In genomic region chr2:235877271-235877670, GRCh38 we compare ENCODE assay signal across 22 cellular contexts.
DNase-seq lines count a peak whose midpoint lies in the region; FAIRE-seq and TF ChIP-seq lines count a peak whose summit lies in the region.
"Had no signal": no experiment of that assay in that cellular context is flagged by ENCODE, and none has a peak within 500 bp of the region (broad histone marks: within the 10 kb centered on the region; RNA-seq: fewer than 3 reads in every experiment).

No MANE protein-coding gene starts in this region.

- H2BK5ac ChIP-seq in H1 (ENCODE audit: low read depth, low read length): no peak overlapping the region

- no peak overlapping the region for H2AFZ ChIP-seq in H1 (ENCODE audit: low read length)
- no peak overlapping the region for H2AFZ ChIP-seq in neural progenitor cell (replicated peaks)

- intact Hi-C loops in ascending aorta (cut with DNase I): no loop called here

- TF ChIP-seq POLR2A in H1 (IDR thresholded peaks at IDR 0.05; ENCODE audit: control extremely low read depth in 1 of 2, low read depth in 2 of 2, low read length in 2 of 2): no peak

- no peak for FAIRE-seq in H1 (lab: Jason Lieb, UNC)
- FAIRE-seq: A549, D721Med, G401.6, GM12891, GM19239 had no signal

- DNase-seq in H1 (ENCODE audit: low read depth in 1 of 2, low spot score in 2 of 2) (no peak), foreskin melanocyte (peak; percentile 77), neural progenitor cell (ENCODE audit: low spot score) (no peak), NCI-H1417 treated with DMSO at 0.1 percent for 48 hours (lab: John Stamatoyannopoulos, UW) (no peak), chondrocyte (ENCODE audit: low spot score) (no peak), ascending aorta (ENCODE audit: low spot score in 2 of 2) (no peak)
- DNase-seq: AML-193; Caco-2; Calu3; CD4-positive, alpha-beta T cell; CD8-positive, alpha-beta T cell; DMS79 treated with DMSO at 0.1 percent for 48 hours; GF-D8 had no signal

- H3K27ac ChIP-seq in H1 (ENCODE audit: low read depth, low read length) (no peak overlapping the region), neural progenitor cell (no peak overlapping the region), ascending aorta (no peak overlapping the region)
- H3K27ac ChIP-seq: 22Rv1; A549; BLaER1 treated with 17β-estradiol and CSF1 and Interleukin-3, amounts not matched to agents 10 nM and 100 nM; C4-2B had no signal

- no peak overlapping the region for H4K91ac ChIP-seq in H1 (replicated peaks; ENCODE audit: insufficient read length, low read length)

- H3K4me3 ChIP-seq in H1 (ENCODE audit: extremely low read depth in 1 of 4, insufficient read depth in 2 of 4, low read depth in 3 of 4, low read length in 4 of 4) (no peak overlapping the region), neural progenitor cell (no peak overlapping the region), ascending aorta (no peak overlapping the region)
- H3K4me3 ChIP-seq: A549; BLaER1 treated with 17β-estradiol and CSF1 and Interleukin-3, amounts not matched to agents 10 nM and 100 nM had no signal

- no peak for TF ChIP-seq RAD21 in H1 (IDR thresholded peaks at IDR 0.05 in 1 of 2, conservative IDR thresholded peaks at IDR 0.05 in 1 of 2; ENCODE audit: low read depth in 2 of 2, low read length in 2 of 2)

- H3K4me2 ChIP-seq in H1 (ENCODE audit: insufficient read depth in 1 of 2, low read depth in 2 of 2, low read length in 2 of 2) (no peak overlapping the region), neural progenitor cell (no peak overlapping the region)
- H3K4me2 ChIP-seq: A549; BLaER1 treated with 17β-estradiol and CSF1 and Interleukin-3, amounts not matched to agents 10 nM and 100 nM had no signal

- H3K9ac ChIP-seq in H1 (replicated peaks in 1 of 4; ENCODE audit: extremely low read depth in 1 of 4, low read depth in 3 of 4, low read length in 3 of 4) (no peak overlapping the region), neural progenitor cell (no peak overlapping the region)
- H3K9ac ChIP-seq: BLaER1 treated with 17β-estradiol and CSF1 and Interleukin-3, amounts not matched to agents 10 nM and 100 nM had no signal

- H2BK120ac ChIP-seq in H1 (replicated peaks; ENCODE audit: low read depth, low read length): no peak overlapping the region

- no peak overlapping the region for H2BK15ac ChIP-seq in H1 (ENCODE audit: low read length)

- no peak overlapping the region for H4K8ac ChIP-seq in H1 (ENCODE audit: extremely low read depth, insufficient read depth, low read length)

- no peak for TF ChIP-seq EP300 in H1 (IDR thresholded peaks at IDR 0.05; ENCODE audit: borderline replicate concordance in 1 of 2, low read depth in 2 of 2, low read length in 2 of 2)

- no peak overlapping the region for H3K14ac ChIP-seq in H1 (ENCODE audit: insufficient read length)

- H3K79me2 ChIP-seq in H1 (ENCODE audit: control insufficient read depth in 1 of 2, insufficient read depth in 2 of 2, low read length in 2 of 2): no peaks in the 10 kb centered on the region
- H3K79me2 ChIP-seq in neural progenitor cell (ENCODE audit: low read depth): no peaks in the 10 kb centered on the region

- H3K27ac Mint-ChIP-seq in neural progenitor cell: peak overlapping the region; percentile 65
- H3K27ac Mint-ChIP-seq in chondrocyte (ENCODE audit: unreplicated experiment): no peak overlapping the region
- H3K27ac Mint-ChIP-seq: B cell; CD4-positive, alpha-beta T cell; CD8-positive, alpha-beta T cell had no signal

- H3K56ac ChIP-seq in H1 (replicated peaks; ENCODE audit: insufficient read length, low read depth, low read length): no peak overlapping the region

- H2BK12ac ChIP-seq in H1 (ENCODE audit: low read depth, low read length): no peak overlapping the region

- no peak overlapping the region for H2AK5ac ChIP-seq in H1 (ENCODE audit: low read depth, low read length)

- no peaks in the 10 kb centered on the region for H3K23me2 ChIP-seq in H1 (ENCODE audit: low read depth, low read length)

- H3K79me1 ChIP-seq in H1 (ENCODE audit: low read depth, low read length): no peaks in the 10 kb centered on the region; the same call in 1 of the 2 replicates

- H2BK20ac ChIP-seq in H1 (ENCODE audit: low read length): no peak overlapping the region

- peaks cover 0 to 8% (median 0%) of the 10 kb centered on the region in 4 experiments; a peak in 1 of 7 replicates for H3K4me1 ChIP-seq in H1 (replicated peaks in 1 of 4; ENCODE audit: control insufficient read depth in 3 of 4, insufficient read depth in 4 of 4, low read length in 3 of 4)
- no peaks in the 10 kb centered on the region for H3K4me1 ChIP-seq in neural progenitor cell
- H3K4me1 ChIP-seq in ascending aorta: no peaks in the 10 kb centered on the region
- H3K4me1 ChIP-seq: A549, Caco-2 had no signal

- peak overlapping the region; percentile 48 for H3K18ac ChIP-seq in H1 (ENCODE audit: extremely low read depth, low read length)

- CTCF ChIA-PET in H1 (lab: Charles Lee; ENCODE audit: partially characterized antibody): no interaction called here

- TF ChIP-seq CTCF in H1 (IDR thresholded peaks at IDR 0.05; ENCODE audit: control extremely low read depth in 1 of 3, insufficient read depth in 1 of 3, low read depth in 1 of 3, low read length in 3 of 3) (no peak), neural progenitor cell (IDR thresholded peaks at IDR 0.05) (no peak), chondrocyte (IDR thresholded peaks at IDR 0.05) (no peak), ascending aorta (IDR thresholded peaks at IDR 0.05) (no peak)

- H3K4ac ChIP-seq in H1 (replicated peaks; ENCODE audit: insufficient read length, low read depth, low read length): peak overlapping the region; percentile 58

- peaks cover 6% of the 10 kb centered on the region for H3K4me1 Mint-ChIP-seq in neural progenitor cell
- no peaks in the 10 kb centered on the region for H3K4me1 Mint-ChIP-seq in chondrocyte (ENCODE audit: low read depth)
- H3K4me1 Mint-ChIP-seq: B cell had no signal

- no peak overlapping the region for H4K5ac ChIP-seq in H1 (ENCODE audit: insufficient read length, low read depth, low read length)

- POLR2A ChIA-PET in H1 (lab: Charles Lee; ENCODE audit: partially characterized antibody): no interaction called here

- WGBS in H1 (ENCODE audit: extremely low coverage in 1 of 2, insufficient coverage in 1 of 2, insufficient read length in 1 of 2, insufficient replicate concordance in 2 of 2, low coverage in 1 of 2, low lambda C conversion rate in 2 of 2, missing lambda C conversion rate in 1 of 2), 2 experiments: 92% methylated on average over 11 of the region's 14 CpGs; no CpG with 5 or more reads in 1 of the 2 experiments

- H3K27me3 ChIP-seq in H1 (replicated peaks in 1 of 4; ENCODE audit: control insufficient read depth in 3 of 4, extremely low read depth in 1 of 4, insufficient read depth in 3 of 4, low read length in 3 of 4): no peaks in the 10 kb centered on the region
- no peaks in the 10 kb centered on the region for H3K27me3 ChIP-seq in neural progenitor cell
- H3K27me3 ChIP-seq in ascending aorta: no peaks in the 10 kb centered on the region
- H3K27me3 ChIP-seq: BLaER1 treated with 17β-estradiol and CSF1 and Interleukin-3, amounts not matched to agents 10 nM and 100 nM had no signal

- peaks cover 2% of the 10 kb centered on the region for H3K9me3 Mint-ChIP-seq in neural progenitor cell
- no peaks in the 10 kb centered on the region for H3K9me3 Mint-ChIP-seq in chondrocyte (ENCODE audit: low read depth)
- H3K9me3 Mint-ChIP-seq: CD4-positive, alpha-beta T cell; CD8-positive, alpha-beta T cell had no signal

- H3K36me3 Mint-ChIP-seq in neural progenitor cell: peaks cover 4% of the 10 kb centered on the region
- H3K36me3 Mint-ChIP-seq in chondrocyte (ENCODE audit: low read depth): no peaks in the 10 kb centered on the region
- H3K36me3 Mint-ChIP-seq: CD8-positive, alpha-beta T cell had no signal

- H3K4me3 Mint-ChIP-seq in neural progenitor cell (no peak overlapping the region), chondrocyte (ENCODE audit: unreplicated experiment) (no peak overlapping the region)
- H3K4me3 Mint-ChIP-seq: B cell; CD4-positive, alpha-beta T cell; CD8-positive, alpha-beta T cell had no signal

- no peaks in the 10 kb centered on the region for H3K9me3 ChIP-seq in H1 (ENCODE audit: insufficient read depth in 2 of 2, low read depth in 1 of 2, low read length in 1 of 2)
- H3K9me3 ChIP-seq in neural progenitor cell (ENCODE audit: low read depth): no peaks in the 10 kb centered on the region
- no peaks in the 10 kb centered on the region for H3K9me3 ChIP-seq in ascending aorta
- H3K9me3 ChIP-seq: A549, Caco-2 had no signal

- H3K36me3 ChIP-seq in H1 (ENCODE audit: control insufficient read depth in 2 of 4, insufficient read depth in 4 of 4, low read length in 3 of 4) (no peaks in the 10 kb centered on the region), neural progenitor cell (no peaks in the 10 kb centered on the region), ascending aorta (no peaks in the 10 kb centered on the region)

- H4K20me1 ChIP-seq in H1 (replicated peaks in 1 of 2; ENCODE audit: control insufficient read depth in 1 of 2, insufficient read depth in 2 of 2, low read length in 2 of 2) (no peaks in the 10 kb centered on the region), neural progenitor cell (ENCODE audit: low read depth) (no peaks in the 10 kb centered on the region)
- H4K20me1 ChIP-seq: BLaER1 treated with 17β-estradiol and CSF1 and Interleukin-3, amounts not matched to agents 10 nM and 100 nM had no signal

- no peaks in the 10 kb centered on the region for H3F3A ChIP-seq in neural progenitor cell (ENCODE audit: low read depth)

- H3K23ac ChIP-seq in H1 (ENCODE audit: insufficient read length): no peak overlapping the region

- H3K27me3 Mint-ChIP-seq in neural progenitor cell (ENCODE audit: insufficient read depth, low read depth): peaks cover 4% of the 10 kb centered on the region
- H3K27me3 Mint-ChIP-seq in chondrocyte (ENCODE audit: low read depth): no peaks in the 10 kb centered on the region
- H3K27me3 Mint-ChIP-seq: B cell; CD4-positive, alpha-beta T cell had no signal

TF ChIP-seq in H1, 55 proteins besides CTCF, POLR2A, EP300 and RAD21 (continues in another document):
- TF ChIP-seq ATF2 (IDR thresholded peaks at IDR 0.05; ENCODE audit: low read length): no peak
